ENCODE assay signal across 1 cellular context in genomic region chrX:41556958-41557357, GRCh38.
TF ChIP-seq lines count a peak whose summit lies in the region.

No MANE protein-coding gene starts in this region.

TF ChIP-seq in IMR-90, 13 proteins besides CTCF, POLR2A, EP300 and RAD21:
- no peak for TF ChIP-seq SMC3 (IDR thresholded peaks at IDR 0.05; ENCODE audit: low read depth, low read length)
- TF ChIP-seq BHLHE40 (IDR thresholded peaks at IDR 0.05; ENCODE audit: low read depth, low read length) = no peak
- no peak for TF ChIP-seq RCOR1 (IDR thresholded peaks at IDR 0.05; ENCODE audit: insufficient replicate concordance, low read length)
- no peak for TF ChIP-seq NFE2L2 (IDR thresholded peaks at IDR 0.05; ENCODE audit: low read depth, low read length)
- TF ChIP-seq MAFK (IDR thresholded peaks at IDR 0.05; ENCODE audit: low read depth, low read length) = no peak
- no peak for TF ChIP-seq MAZ (IDR thresholded peaks at IDR 0.05; ENCODE audit: borderline replicate concordance, low read depth, low read length)
- no peak for TF ChIP-seq USF2 (IDR thresholded peaks at IDR 0.05; ENCODE audit: low read depth, low read length)
- TF ChIP-seq ELK1 (IDR thresholded peaks at IDR 0.05; ENCODE audit: borderline replicate concordance, low read depth, low read length) = no peak
- no peak for TF ChIP-seq FOS (IDR thresholded peaks at IDR 0.05; ENCODE audit: low read depth, low read length)
- TF ChIP-seq CHD1 (IDR thresholded peaks at IDR 0.05; ENCODE audit: low read depth, low read length) = no peak
- TF ChIP-seq RFX5 (IDR thresholded peaks at IDR 0.05; ENCODE audit: low read depth, low read length) = no peak
- TF ChIP-seq MXI1 (IDR thresholded peaks at IDR 0.05; ENCODE audit: borderline replicate concordance, low read depth, low read length) = no peak
- no peak for TF ChIP-seq CEBPB (IDR thresholded peaks at IDR 0.05; ENCODE audit: low read depth, low read length)
